In genomic region chr2:10814142-10814541, GRCh38 we compare ENCODE assay signal across 12 cellular contexts. TPM values are rescaled to one million over a fixed set of nuclear protein-coding genes. Genes with fewer than 3 reads are reported as not detected.
DNase-seq lines count a peak whose midpoint lies in the region; ATAC-seq and TF ChIP-seq lines count a peak whose summit lies in the region.
"Had no signal": no experiment of that assay in that cellular context is flagged by ENCODE, and none has a peak within 500 bp of the region (broad histone marks: within the 10 kb centered on the region; RNA-seq: fewer than 3 reads in every experiment).

No MANE protein-coding gene starts in this region.

- CTCF ChIA-PET in CD8-positive, alpha-beta T cell (lab: Charles Lee) = no interaction called here

- peaks cover 3% of the 10 kb centered on the region for H3K36me3 Mint-ChIP-seq in CD8-positive, alpha-beta T cell
- H3K36me3 Mint-ChIP-seq in effector memory CD8-positive, alpha-beta T cell (ENCODE audit: insufficient read depth) = peaks cover 16% of the 10 kb centered on the region
- no peaks in the 10 kb centered on the region for H3K36me3 Mint-ChIP-seq in nephron progenitor cell (ENCODE audit: low read depth)

- no peaks in the 10 kb centered on the region for H3K9me3 Mint-ChIP-seq in CD8-positive, alpha-beta T cell
- H3K9me3 Mint-ChIP-seq in effector memory CD8-positive, alpha-beta T cell = no peaks in the 10 kb centered on the region
- H3K9me3 Mint-ChIP-seq in nephron progenitor cell = no peaks in the 10 kb centered on the region
- H3K9me3 Mint-ChIP-seq: activated T-cell treated with anti-CD3 and anti-CD28 coated beads, Interleukin-2, amount 50 U/mL, for 24 hours had no signal

- intact Hi-C loops in CD8-positive, alpha-beta T cell (cut with DNase I, micrococcal nuclease) = loop anchor here (5.0 to 10.0 kb wide), 13 partner anchors 127 to 1903 kb away; partner anchors contain the start of genes E2F6 (in 2 of the 2), ODC1 (in 2 of the 2), ADAM17 (in 1 of the 2) and CPSF3 (in 1 of the 2)

- no peak overlapping the region for H3K27ac ChIP-seq in CD8-positive, alpha-beta T cell (ENCODE audit: low read depth, low read length)
- peak overlapping the region; percentile 53 for H3K27ac ChIP-seq in HUES48 (ENCODE audit: low read depth, low read length)
- H3K27ac ChIP-seq: body of pancreas had no signal

- H3K4me1 ChIP-seq in CD8-positive, alpha-beta T cell (ENCODE audit: insufficient read depth, low read length) = peaks cover 26% of the 10 kb centered on the region
- peaks cover 22% of the 10 kb centered on the region for H3K4me1 ChIP-seq in HUES48 (ENCODE audit: control insufficient read depth, insufficient read depth, low read length)

- H3K27me3 Mint-ChIP-seq in CD8-positive, alpha-beta T cell (ENCODE audit: low read depth) = peaks cover 10% of the 10 kb centered on the region
- peaks cover 5 to 13% of the 10 kb centered on the region in 2 donors for H3K27me3 Mint-ChIP-seq in effector memory CD8-positive, alpha-beta T cell
- peaks cover 8% of the 10 kb centered on the region for H3K27me3 Mint-ChIP-seq in nephron progenitor cell (ENCODE audit: low read depth, poor library complexity)

- no peak overlapping the region for H3K27ac Mint-ChIP-seq in CD8-positive, alpha-beta T cell
- H3K27ac Mint-ChIP-seq in effector memory CD8-positive, alpha-beta T cell = no peak overlapping the region
- H3K27ac Mint-ChIP-seq in nephron progenitor cell = peak overlapping the region; percentile 42
- H3K27ac Mint-ChIP-seq: activated T-cell treated with anti-CD3 and anti-CD28 coated beads, Interleukin-2, amount 50 U/mL, for 24 hours had no signal

- ATAC-seq in CD8-positive, alpha-beta T cell = no peak
- no peak for ATAC-seq in effector memory CD8-positive, alpha-beta T cell (replicated peaks)
- no peak for ATAC-seq in HG03469 (IDR thresholded peaks at IDR 0.05; ENCODE audit: unreplicated experiment)
- ATAC-seq in HG03039 (IDR thresholded peaks at IDR 0.05; ENCODE audit: unreplicated experiment) = no peak
- ATAC-seq: body of pancreas had no signal

- DNase-seq in CD8-positive, alpha-beta T cell = no peak
- DNase-seq in effector memory CD8-positive, alpha-beta T cell = no peak
- no peak for DNase-seq in nephron progenitor cell
- no peak for DNase-seq in anterior cingulate cortex (lab: John Stamatoyannopoulos, UW)
- DNase-seq: activated CD4-positive, CD25-positive, alpha-beta regulatory T cell; activated T-cell treated with anti-CD3 and anti-CD28 coated beads, Interleukin-2, amount 50 U/mL, for 24 hours; body of pancreas; effector memory CD4-positive, alpha-beta T cell; NK-92 treated with Interleukin-12 subunit alpha and Interleukin-12 subunit beta, amount 100 ng/mL, for 24 hours had no signal

- no peaks in the 10 kb centered on the region for H3K36me3 ChIP-seq in CD8-positive, alpha-beta T cell (ENCODE audit: insufficient read depth, low read length)
- H3K36me3 ChIP-seq in HUES48 (ENCODE audit: control insufficient read depth, insufficient read depth, low read length) = 0 out of 2 replicates have a peak, but pooled peaks cover 1% of the 10 kb centered on the region

- no peaks in the 10 kb centered on the region for H3K9me3 ChIP-seq in CD8-positive, alpha-beta T cell (ENCODE audit: low read length)
- no peaks in the 10 kb centered on the region for H3K9me3 ChIP-seq in HUES48 (ENCODE audit: control insufficient read depth, insufficient read depth, low read length)
- H3K9me3 ChIP-seq: body of pancreas had no signal

- POLR2A ChIA-PET in CD8-positive, alpha-beta T cell (lab: Charles Lee) = interaction anchor here (1.1 kb wide), 1 partner anchor 10 kb away, joined by 4 read pairs; no protein-coding TSS in a partner anchor

- H3K4me3 Mint-ChIP-seq in CD8-positive, alpha-beta T cell = peak overlapping the region; percentile 47
- peak overlapping the region; percentile 9 to 90 for H3K4me3 Mint-ChIP-seq in effector memory CD8-positive, alpha-beta T cell
- H3K4me3 Mint-ChIP-seq in nephron progenitor cell = peak overlapping the region; percentile 73
- H3K4me3 Mint-ChIP-seq: activated T-cell treated with anti-CD3 and anti-CD28 coated beads, Interleukin-2, amount 50 U/mL, for 24 hours had no signal

- H3K4me3 ChIP-seq in CD8-positive, alpha-beta T cell (ENCODE audit: low read depth, low read length) = no peak overlapping the region
- no peak overlapping the region for H3K4me3 ChIP-seq in HUES48 (ENCODE audit: low read depth, low read length)
- H3K4me3 ChIP-seq: body of pancreas had no signal

- no peak overlapping the region for H3K9ac ChIP-seq in HUES48 (ENCODE audit: low read depth, low read length)

- no peaks in the 10 kb centered on the region for H3K27me3 ChIP-seq in CD8-positive, alpha-beta T cell (ENCODE audit: insufficient read depth, low read length)
- no peaks in the 10 kb centered on the region for H3K27me3 ChIP-seq in HUES48 (ENCODE audit: control insufficient read depth, insufficient read depth, low read length)
- H3K27me3 ChIP-seq: body of pancreas had no signal

- H3K4me1 Mint-ChIP-seq in CD8-positive, alpha-beta T cell (ENCODE audit: low read depth) = peaks cover 28% of the 10 kb centered on the region
- peaks cover 18 to 22% of the 10 kb centered on the region in 2 donors for H3K4me1 Mint-ChIP-seq in effector memory CD8-positive, alpha-beta T cell (ENCODE audit: low read depth in 2 of 2)
- peaks cover 44% of the 10 kb centered on the region for H3K4me1 Mint-ChIP-seq in nephron progenitor cell

- no peak for TF ChIP-seq CTCF in CD8-positive, alpha-beta T cell (IDR thresholded peaks at IDR 0.05)
- no peak for TF ChIP-seq CTCF in nephron progenitor cell (IDR thresholded peaks at IDR 0.05)

RNA-seq across cellular contexts. Expression of gene PDIA6, which starts 1.6 kb away (rescaled TPM):
- 10 to 100 TPM; 24.4 to 24.8 TPM for total RNA-seq in CD8-positive, alpha-beta T cell
